ENCODE assay signal across 17 cellular contexts in the genomic region with DNA sequence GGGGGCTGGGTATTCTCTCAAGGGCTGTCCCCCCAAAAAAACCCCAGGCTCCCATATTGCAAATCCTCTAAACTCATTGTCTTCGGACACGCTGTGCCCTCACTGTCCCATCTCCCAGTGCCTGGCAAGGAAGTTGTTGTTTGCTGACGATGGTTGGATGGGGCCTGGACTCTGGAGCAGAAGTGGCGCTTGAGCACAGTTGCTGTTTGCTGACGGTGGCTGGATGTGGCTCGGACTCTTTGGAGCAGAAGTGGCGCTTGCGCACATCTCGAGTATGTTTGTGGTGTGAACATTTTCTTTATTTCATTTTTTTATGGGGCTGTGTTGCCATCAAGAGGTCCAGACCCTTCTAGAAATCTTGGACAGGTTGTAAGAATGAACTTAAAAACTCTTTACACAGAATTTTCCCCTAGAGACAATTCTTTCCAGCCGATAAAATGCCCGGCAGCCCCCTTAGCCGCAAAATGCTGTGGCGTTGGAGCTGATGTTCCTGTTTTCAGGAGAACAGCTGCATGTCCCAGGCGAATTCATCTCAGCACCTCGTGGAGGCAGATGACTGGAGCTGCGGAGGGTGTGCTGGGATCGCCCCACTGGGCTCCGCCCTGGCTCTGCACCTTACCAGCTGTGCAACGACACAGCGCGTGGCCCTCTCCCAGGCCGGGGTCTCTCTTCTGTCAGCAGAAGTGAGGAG.
DNase-seq lines count a peak whose midpoint lies in the region; ATAC-seq and TF ChIP-seq lines count a peak whose summit lies in the region.
"Had no signal": no experiment of that assay in that cellular context is flagged by ENCODE, and none has a peak within 500 bp of the region (broad histone marks: within the 10 kb centered on the region; RNA-seq: fewer than 3 reads in every experiment).

No MANE protein-coding gene starts in this region.

- intact Hi-C loops in Right ventricle myocardium inferior (cut with DNase I): no loop called here
- intact Hi-C loops in cardiac septum (cut with DNase I): no loop called here
- intact Hi-C loops in colonic mucosa (cut with DNase I): no loop called here
- intact Hi-C loops in testis (cut with DNase I; ENCODE audit: low total_unique reads): no loop called here

- no peak for ATAC-seq in Right ventricle myocardium inferior

- DNase-seq in Right ventricle myocardium inferior (ENCODE audit: missing footprints) (peak; percentile 16), cardiac septum (ENCODE audit: low spot score) (no peak), SJCRH30 (peak; percentile 43 to 65), neural crest cell (ENCODE audit: low read depth, low spot score) (no peak), suprapubic skin (ENCODE audit: low spot score in 2 of 2) (no peak), colonic mucosa (no peak), testis (no peak), ACHN (no peak)
- DNase-seq: Calu3; CD4-positive, alpha-beta T cell; DMS 273 treated with DMSO at 0.1 percent for 48 hours; EL; GOT3; HCEC 1CT; HFFc6 had no signal

- no peak overlapping the region for H3K9ac ChIP-seq in colonic mucosa (ENCODE audit: low read depth in 2 of 2, low read length in 2 of 2)

- peaks cover 6% of the 10 kb centered on the region for H3K9me3 Mint-ChIP-seq in neural crest cell

- peak overlapping the region; percentile 86 for H3K27ac Mint-ChIP-seq in neural crest cell (ENCODE audit: unreplicated experiment)
- H3K27ac Mint-ChIP-seq: B cell; CD4-positive, alpha-beta T cell; HFFc6 had no signal

- H3K27ac ChIP-seq in SJCRH30 (no peak overlapping the region), suprapubic skin (peak overlapping the region; percentile 23), colonic mucosa (no peak overlapping the region), testis (no peak overlapping the region)
- H3K27ac ChIP-seq: HL-60 had no signal

- no peaks in the 10 kb centered on the region for H3K36me3 ChIP-seq in SJCRH30
- H3K36me3 ChIP-seq in suprapubic skin: no peaks in the 10 kb centered on the region
- H3K36me3 ChIP-seq in colonic mucosa: no peaks in the 10 kb centered on the region
- no peaks in the 10 kb centered on the region for H3K36me3 ChIP-seq in testis (ENCODE audit: low read depth, missing control alignments)

- TF ChIP-seq EP300 in suprapubic skin (IDR thresholded peaks at IDR 0.05): no peak

- H3K4me1 Mint-ChIP-seq in neural crest cell: no peaks in the 10 kb centered on the region
- H3K4me1 Mint-ChIP-seq: B cell had no signal

- WGBS in suprapubic skin: 55% methylated on average over 18 of the region's 22 CpGs
- WGBS in testis, 2 donors: 64 to 70% methylated on average over 15 to 22 of the region's 22 CpGs

- in situ Hi-C loops in ACHN (cut with HindIII; ENCODE audit: low pct_ligation_motif_present, low pct_unique_long_range_greater_than_20kb, low sequenced_read_pairs): no loop called here

- H3K4me1 ChIP-seq in SJCRH30: no peaks in the 10 kb centered on the region
- peaks cover 8% of the 10 kb centered on the region for H3K4me1 ChIP-seq in suprapubic skin
- H3K4me1 ChIP-seq in colonic mucosa: no peaks in the 10 kb centered on the region
- H3K4me1 ChIP-seq in testis: no peaks in the 10 kb centered on the region

- no peak for TF ChIP-seq POLR2A in suprapubic skin (IDR thresholded peaks at IDR 0.05)
- no peak for TF ChIP-seq POLR2A in testis (IDR thresholded peaks at IDR 0.05)

- H3K27me3 Mint-ChIP-seq in neural crest cell (ENCODE audit: low read depth): no peaks in the 10 kb centered on the region
- H3K27me3 Mint-ChIP-seq: B cell; CD4-positive, alpha-beta T cell had no signal

- TF ChIP-seq CTCF in neural crest cell (conservative IDR thresholded peaks at IDR 0.05) (no peak), suprapubic skin (IDR thresholded peaks at IDR 0.05) (no peak), colonic mucosa (IDR thresholded peaks at IDR 0.05) (no peak), testis (IDR thresholded peaks at IDR 0.05) (no peak)

- no peaks in the 10 kb centered on the region for H3K27me3 ChIP-seq in SJCRH30
- H3K27me3 ChIP-seq in suprapubic skin: no peaks in the 10 kb centered on the region
- no peaks in the 10 kb centered on the region for H3K27me3 ChIP-seq in colonic mucosa
- no peaks in the 10 kb centered on the region for H3K27me3 ChIP-seq in testis

- no peak overlapping the region for H3K4me3 Mint-ChIP-seq in neural crest cell
- H3K4me3 Mint-ChIP-seq: B cell; CD4-positive, alpha-beta T cell; HFFc6 had no signal

- H3K4me3 ChIP-seq in SJCRH30 (no peak overlapping the region), suprapubic skin (no peak overlapping the region), colonic mucosa (no peak overlapping the region), testis (no peak overlapping the region)

- peaks cover 18% of the 10 kb centered on the region for H3K36me3 Mint-ChIP-seq in neural crest cell (ENCODE audit: low read depth)

- H3K9me3 ChIP-seq in SJCRH30 (replicated peaks) (no peaks in the 10 kb centered on the region), suprapubic skin (peaks cover 4% of the 10 kb centered on the region), colonic mucosa (no peaks in the 10 kb centered on the region), testis (no peaks in the 10 kb centered on the region)

Comparison
In these comparisons a context has a peak if more than half of its experiments do, and no peak if none do; other contexts are left out.
1. DNase-seq: peak in Right ventricle myocardium inferior (single experiment) and SJCRH30 (2 of 2); none in cardiac septum (single experiment), neural crest cell (single experiment), suprapubic skin (0 of 2), colonic mucosa (single experiment), testis (single experiment) and ACHN (single experiment).